Comparison of ENCODE assay signal across 8 cellular contexts in the genomic region with DNA sequence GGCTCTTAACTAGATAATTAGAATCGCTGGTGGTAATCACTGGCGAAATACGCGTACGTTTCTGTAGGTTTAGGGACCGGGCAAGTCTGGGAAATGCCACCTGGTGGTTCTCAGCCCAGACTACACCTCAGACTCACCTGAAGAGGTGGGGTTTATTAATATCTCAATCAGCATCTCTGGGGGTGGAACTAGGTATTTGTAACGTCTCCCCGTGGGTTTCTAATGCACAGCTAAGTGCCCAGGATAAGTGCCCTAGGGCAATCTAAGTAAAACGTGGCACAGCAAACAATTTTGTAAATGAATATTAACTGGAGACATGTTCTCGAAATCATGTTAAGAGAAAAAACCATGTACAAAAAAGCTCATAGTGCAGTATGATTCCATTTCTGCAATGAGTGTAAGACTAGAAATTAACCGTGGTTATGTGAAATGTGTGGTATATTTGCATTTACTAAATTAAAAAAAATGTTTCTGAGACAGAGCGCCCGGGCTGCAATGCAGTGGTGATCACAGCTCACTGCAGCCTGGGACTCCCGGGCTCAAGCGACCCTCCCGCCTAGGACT. TPM values are rescaled to one million over a fixed set of nuclear protein-coding genes. Genes with fewer than 3 reads are reported as not detected.
DNase-seq lines count a peak whose midpoint lies in the region; ATAC-seq, FAIRE-seq and TF ChIP-seq lines count a peak whose summit lies in the region.

No MANE protein-coding gene starts in this region.

- TF ChIP-seq POLR2A in H54 (IDR thresholded peaks at IDR 0.05; ENCODE audit: low read depth, low read length): no peak

- H3K4me1 ChIP-seq in pancreas: peaks cover 0 to 22% (median 19%) of the 10 kb centered on the region in 3 donors

- H3K36me3 ChIP-seq in pancreas: no peaks in the 10 kb centered on the region

- peak; percentile 43 to 45 for ATAC-seq in activated CD4-positive, CD25-positive, alpha-beta regulatory T cell treated with anti-CD3 and anti-CD28 coated beads, Interleukin-2, amount 50 U/mL, for 24 hours
- ATAC-seq in HG02759 (IDR thresholded peaks at IDR 0.05; ENCODE audit: unreplicated experiment) (peak; percentile 60), pancreas (peak; percentile 66 to 83 (median 77))

- no peak for FAIRE-seq in pancreas (lab: Jason Lieb, UNC)
- no peak for FAIRE-seq in H54 (lab: Jason Lieb, UNC)

- 5 to 7% methylated on average over 16 of the region's 16 CpGs for WGBS in pancreas, 2 donors

- peak overlapping the region; percentile 91 for H3K27ac Mint-ChIP-seq in activated CD4-positive, alpha-beta memory T cell treated with anti-CD3 and anti-CD28 coated beads for 36 hours

- DNase-seq in activated CD4-positive, CD25-positive, alpha-beta regulatory T cell (lab: John Stamatoyannopoulos, UW): no peak
- DNase-seq in NCI-H146 (lab: John Stamatoyannopoulos, UW) (peak; percentile 84), foreskin fibroblast (no peak), pancreas (peak in 4 of 6 donors; percentile 56 to 67 (median 65)), H54 (ENCODE audit: insufficient read length, low spot score) (no peak)
- peak; percentile 29 for DNase-seq in activated CD4-positive, alpha-beta memory T cell treated with anti-CD3 and anti-CD28 coated beads for 36 hours

- H3K9me3 ChIP-seq in pancreas: no peaks in the 10 kb centered on the region

- intact Hi-C loops in activated CD4-positive, alpha-beta memory T cell treated with anti-CD3 and anti-CD28 coated beads for 36 hours (cut with micrococcal nuclease): loop anchor here (1.0 to 5.0 kb wide), 6 partner anchors 20 to 689 kb away; a partner anchor contains a TSS
- intact Hi-C loops in pancreas (cut with DNase I): no loop called here

- peak; percentile 2 for TF ChIP-seq CTCF in foreskin fibroblast (IDR thresholded peaks at IDR 0.05; ENCODE audit: low read depth, low read length)
- TF ChIP-seq CTCF in pancreas (IDR thresholded peaks at IDR 0.05): peak in 3 of 4 donors; percentile 34 to 46 (median 39)

- peaks cover 37% of the 10 kb centered on the region for H3K4me1 Mint-ChIP-seq in activated CD4-positive, alpha-beta memory T cell treated with anti-CD3 and anti-CD28 coated beads for 36 hours (ENCODE audit: low read depth)

- peak overlapping the region; percentile 95 for H3K4me3 Mint-ChIP-seq in activated CD4-positive, alpha-beta memory T cell treated with anti-CD3 and anti-CD28 coated beads for 36 hours

- H3K36me3 Mint-ChIP-seq in activated CD4-positive, alpha-beta memory T cell treated with anti-CD3 and anti-CD28 coated beads for 36 hours: peaks cover 6% of the 10 kb centered on the region

- CTCF ChIA-PET in activated CD4-positive, alpha-beta memory T cell treated with anti-CD3 and anti-CD28 coated beads for 36 hours (lab: Charles Lee): interaction anchor here (0.6 to 2.5 kb wide), 10 partner anchors 11 to 249 kb away, joined by 3 to 15 read pairs (median 5); a partner anchor contains a TSS

- H3K27me3 Mint-ChIP-seq in activated CD4-positive, alpha-beta memory T cell treated with anti-CD3 and anti-CD28 coated beads for 36 hours: no peaks in the 10 kb centered on the region

- peak overlapping the region; percentile 92 to 99 (median 96) for H3K27ac ChIP-seq in pancreas

- H3K9me3 Mint-ChIP-seq in activated CD4-positive, alpha-beta memory T cell treated with anti-CD3 and anti-CD28 coated beads for 36 hours: no peaks in the 10 kb centered on the region

- POLR2A ChIA-PET in activated CD4-positive, alpha-beta memory T cell treated with anti-CD3 and anti-CD28 coated beads for 36 hours (lab: Charles Lee): interaction anchor here (1.4 to 3.1 kb wide), 5 partner anchors 18 to 239 kb away, joined by 5 to 10 read pairs (median 6); a partner anchor contains a TSS

- no peaks in the 10 kb centered on the region for H3K27me3 ChIP-seq in pancreas

- H3K4me3 ChIP-seq in foreskin fibroblast (ENCODE audit: low read depth in 1 of 2, low read length in 2 of 2): peak overlapping the region; percentile 68 to 86
- H3K4me3 ChIP-seq in pancreas: peak overlapping the region; percentile 10 to 100 (median 95)

RNA-seq across cellular contexts. Expression of a gene that starts 0.8 kb away (rescaled TPM):
- total RNA-seq in activated CD4-positive, alpha-beta memory T cell treated with anti-CD3 and anti-CD28 coated beads for 36 hours: 10 to 100 TPM; 54.6 to 56.2 TPM
- total RNA-seq in pancreas: 10 to 100 TPM; 15.4 to 25.4 (median 17.6) TPM
- polyA plus RNA-seq in pancreas: 10 to 100 TPM; 10.2 to 20.3 TPM

RNA-seq across cellular contexts. Expression of a gene that starts 56.6 kb away (rescaled TPM):
- 10 to 100 TPM; 42.1 to 46.9 TPM for total RNA-seq in activated CD4-positive, alpha-beta memory T cell treated with anti-CD3 and anti-CD28 coated beads for 36 hours
- total RNA-seq in pancreas: 10 to 100 TPM; 18.8 to 36.9 (median 24.5) TPM
- polyA plus RNA-seq in pancreas: 10 to 100 TPM; 24.3 to 27.1 TPM

Comparison
In these comparisons a context has a peak if more than half of its experiments do, and no peak if none do; other contexts are left out.
1. DNase-seq: peak in NCI-H146 (single experiment), activated CD4-positive, alpha-beta memory T cell treated with anti-CD3 and anti-CD28 coated beads for 36 hours (single experiment) and pancreas (4 of 6); none in activated CD4-positive, CD25-positive, alpha-beta regulatory T cell (0 of 4), foreskin fibroblast (0 of 2) and H54 (single experiment).
2. Peak in every context shown above with its lines, with median percentiles within 50 percentile points of each other: ATAC-seq.